8 cellular contexts compared by ENCODE assay signal in the genomic region with DNA sequence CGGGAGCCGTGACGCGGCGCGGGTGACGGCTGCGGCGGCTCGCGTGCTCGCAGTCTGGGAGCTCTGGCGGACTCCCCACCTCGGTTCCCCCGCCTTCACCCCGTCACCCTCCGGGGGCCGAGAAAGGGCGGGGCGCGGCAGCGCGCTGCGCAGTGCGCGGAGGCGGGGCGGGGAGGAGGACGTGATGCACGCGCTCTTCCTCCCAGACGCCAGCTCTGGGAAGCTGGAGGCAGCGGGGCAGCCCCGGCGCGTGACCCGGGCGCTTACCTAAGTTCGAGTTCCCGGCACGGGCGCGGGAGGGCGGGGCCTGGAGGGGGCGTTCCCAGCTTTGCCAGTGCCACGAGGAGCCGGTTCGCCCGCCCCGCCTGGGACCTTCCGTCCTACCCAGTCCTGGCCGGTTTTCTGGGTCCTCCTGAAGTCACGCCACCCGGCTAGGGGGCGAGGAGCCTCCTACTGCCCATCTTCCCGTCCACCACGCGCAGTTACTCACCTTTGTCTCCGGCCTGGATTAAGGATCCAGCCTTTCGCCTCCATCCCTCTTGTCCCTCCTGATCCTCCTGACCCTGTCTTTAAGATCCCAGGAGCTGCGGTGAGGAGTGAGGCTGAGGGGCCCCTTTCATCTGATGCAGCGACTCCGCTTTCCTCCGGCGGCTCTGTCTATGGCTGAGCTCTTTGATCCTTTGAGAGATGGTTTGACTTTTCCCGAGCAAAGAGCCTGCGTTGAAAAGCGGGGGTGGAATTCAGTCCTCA.
DNase-seq lines count a peak whose midpoint lies in the region; ATAC-seq and TF ChIP-seq lines count a peak whose summit lies in the region.

No MANE protein-coding gene starts in this region.

- H3K27ac ChIP-seq in effector memory CD4-positive, alpha-beta T cell (ENCODE audit: insufficient read depth, low read length, poor library complexity, severe bottlenecking): peak overlapping the region; percentile 87

- H3K9me3 ChIP-seq in effector memory CD4-positive, alpha-beta T cell (ENCODE audit: control insufficient read depth, low read length): no peaks in the 10 kb centered on the region

- peak overlapping the region; percentile 96 for H3K4me3 Mint-ChIP-seq in memory B cell

- ATAC-seq in memory B cell (ENCODE audit: low read depth): peak; percentile 79

- peaks cover 2% of the 10 kb centered on the region for H3K36me3 Mint-ChIP-seq in memory B cell

- DNase-seq in COLO668 (lab: John Stamatoyannopoulos, UW; ENCODE audit: unreplicated experiment) (peak; percentile 98), GM20000 (ENCODE audit: low spot score) (peak; percentile 97), HS-5 (ENCODE audit: low read depth) (peak; percentile 89), NK-92 (lab: John Stamatoyannopoulos, UW; ENCODE audit: unreplicated experiment) (peak; percentile 97), memory B cell (ENCODE audit: low spot score in 2 of 2) (peak; percentile 95 to 98)
- DNase-seq in activated CD8-positive, alpha-beta memory T cell treated with anti-CD3 and anti-CD28 coated beads for 4 hours (ENCODE audit: low read depth in 2 of 2): peak; percentile 98 to 99
- peak; percentile 98 to 99 (median 99) for DNase-seq in effector memory CD4-positive, alpha-beta T cell
- peak; percentile 95 for DNase-seq in stimulated activated CD8-positive, alpha-beta memory T cell treated with anti-CD3 and anti-CD28 coated beads, Interleukin-12 subunit alpha, Interleukin-12 subunit beta, amount 100 ng/mL, for 1 hour (ENCODE audit: low read depth)

- no peaks in the 10 kb centered on the region for H3K36me3 ChIP-seq in effector memory CD4-positive, alpha-beta T cell (ENCODE audit: control insufficient read depth, insufficient read depth, low read length)

- no peak for TF ChIP-seq CTCF in GM20000 (IDR thresholded peaks at IDR 0.05; ENCODE audit: extremely low read depth, missing control alignments)

- no peaks in the 10 kb centered on the region for H3K27me3 Mint-ChIP-seq in memory B cell

- H3K9me3 Mint-ChIP-seq in memory B cell: no peaks in the 10 kb centered on the region

- no peaks in the 10 kb centered on the region for H3K27me3 ChIP-seq in effector memory CD4-positive, alpha-beta T cell (replicated peaks; ENCODE audit: control insufficient read depth, insufficient read depth, low read length, poor library complexity, severe bottlenecking)

- peak overlapping the region; percentile 99 for H3K27ac Mint-ChIP-seq in memory B cell

- H3K4me3 ChIP-seq in effector memory CD4-positive, alpha-beta T cell (ENCODE audit: insufficient read depth, low read depth, low read length, poor library complexity, severe bottlenecking): peak overlapping the region; percentile 82

- H3K4me1 ChIP-seq in effector memory CD4-positive, alpha-beta T cell (ENCODE audit: control insufficient read depth, insufficient read depth, low read length, poor library complexity, severe bottlenecking): peaks cover 11% of the 10 kb centered on the region

- H3K4me1 Mint-ChIP-seq in memory B cell: peaks cover 22% of the 10 kb centered on the region

Comparison
In these comparisons a context has a peak if more than half of its experiments do, and no peak if none do; other contexts are left out.
1. Peak in every context shown above with its lines: DNase-seq, ATAC-seq, H3K4me3 ChIP-seq and H3K27ac ChIP-seq.